ENCODE assay signal across 13 cellular contexts in the genomic region with DNA sequence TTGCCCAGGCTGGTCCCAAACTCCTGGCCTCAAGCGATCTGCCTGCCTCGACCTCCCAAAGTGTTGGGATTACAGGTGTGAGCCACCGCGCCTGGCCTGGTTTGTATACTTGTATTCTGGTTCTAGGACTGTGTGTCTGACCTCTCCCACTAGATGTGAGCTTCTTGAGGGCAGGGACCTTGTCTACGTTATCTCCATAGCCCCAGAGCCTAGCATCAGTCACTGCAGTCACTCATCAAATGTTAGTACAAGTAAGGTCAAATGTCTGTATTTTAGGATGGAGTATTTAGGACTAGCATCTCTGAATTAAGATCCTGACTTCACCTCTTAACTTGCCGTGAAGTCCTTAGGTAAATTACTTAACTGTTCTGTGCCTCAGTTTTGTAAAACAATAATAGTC. TPM values are rescaled to one million over a fixed set of nuclear protein-coding genes. Genes with fewer than 3 reads are reported as not detected.
DNase-seq lines count a peak whose midpoint lies in the region; ATAC-seq and TF ChIP-seq lines count a peak whose summit lies in the region.
"Had no signal": no experiment of that assay in that cellular context is flagged by ENCODE, and none has a peak within 500 bp of the region (broad histone marks: within the 10 kb centered on the region; RNA-seq: fewer than 3 reads in every experiment).

No MANE protein-coding gene starts in this region.

- CTCF ChIA-PET in OCI-LY7 (lab: Charles Lee; ENCODE audit: unreplicated experiment): no interaction called here

- H3K4me3 ChIP-seq in OCI-LY7 (ENCODE audit: low read depth, low read length, poor library complexity, severe bottlenecking) (peak overlapping the region; percentile 88), subcutaneous abdominal adipose tissue (ENCODE audit: low read depth in 1 of 5, low read length in 5 of 5) (peak overlapping the region in 2 of 5 donors; percentile 42 to 95), gastrocnemius medialis (no peak overlapping the region)

- peak overlapping the region; percentile 96 for H3K4me3 Mint-ChIP-seq in activated T-cell treated with anti-CD3 and anti-CD28 coated beads, Interleukin-2, amount 50 U/mL, for 24 hours

- H3K27ac ChIP-seq in OCI-LY7 (ENCODE audit: low read depth, low read length, poor library complexity, severe bottlenecking) (peak overlapping the region; percentile 66), subcutaneous abdominal adipose tissue (ENCODE audit: low read depth, low read length) (peak overlapping the region; percentile 84), gastrocnemius medialis (peak overlapping the region in 1 of 4 donors; percentile 18)
- H3K27ac ChIP-seq: WERI-Rb-1 had no signal

- H3K4me1 ChIP-seq in OCI-LY7 (ENCODE audit: insufficient read depth, low read length, poor library complexity, severe bottlenecking) (peaks cover 58% of the 10 kb centered on the region), subcutaneous abdominal adipose tissue (ENCODE audit: control insufficient read depth in 5 of 5, insufficient read depth in 5 of 5, low read length in 5 of 5) (peaks cover 1 to 46% (median 37%) of the 10 kb centered on the region in 5 donors), gastrocnemius medialis (peaks cover 10 to 14% of the 10 kb centered on the region in 2 donors)

- TF ChIP-seq CTCF in OCI-LY7 (conservative IDR thresholded peaks at IDR 0.05; ENCODE audit: low read length) (no peak), gastrocnemius medialis (IDR thresholded peaks at IDR 0.05 in 4 of 5, conservative IDR thresholded peaks at IDR 0.05 in 1 of 5) (no peak)

- H3K27ac Mint-ChIP-seq in activated T-cell treated with anti-CD3 and anti-CD28 coated beads, Interleukin-2, amount 50 U/mL, for 24 hours: peak overlapping the region; percentile 99

- no peak for TF ChIP-seq POLR2A in erythroblast (IDR thresholded peaks at IDR 0.05; ENCODE audit: low read length)
- no peak for TF ChIP-seq POLR2A in gastrocnemius medialis (IDR thresholded peaks at IDR 0.05)

- BruUV-seq in OCI-LY7 (replicated peaks; lab: Mats Ljungman, UMichigan): no TSS peak

- H3K9me3 ChIP-seq in OCI-LY7 (ENCODE audit: low read length) (no peaks in the 10 kb centered on the region), subcutaneous abdominal adipose tissue (ENCODE audit: control insufficient read depth in 5 of 5, low read length in 5 of 5) (no peaks in the 10 kb centered on the region), gastrocnemius medialis (no peaks in the 10 kb centered on the region)
- H3K9me3 ChIP-seq: transverse colon had no signal

- H3K4me2 ChIP-seq in OCI-LY7 (ENCODE audit: low read length): peak overlapping the region; percentile 93

- H3K9me3 Mint-ChIP-seq in activated T-cell treated with anti-CD3 and anti-CD28 coated beads, Interleukin-2, amount 50 U/mL, for 24 hours: no peaks in the 10 kb centered on the region

- H2AFZ ChIP-seq in OCI-LY7 (ENCODE audit: low read length): no peak overlapping the region; the same call in 1 of the 2 replicates

- peaks cover 67% of the 10 kb centered on the region for H3K36me3 Mint-ChIP-seq in activated T-cell treated with anti-CD3 and anti-CD28 coated beads, Interleukin-2, amount 50 U/mL, for 24 hours (ENCODE audit: low read depth)

- H3K9ac ChIP-seq in subcutaneous abdominal adipose tissue (ENCODE audit: low read length in 5 of 5): peak overlapping the region in 1 of 5 donors; percentile 35

- peaks cover 63% of the 10 kb centered on the region for H3K4me1 Mint-ChIP-seq in activated T-cell treated with anti-CD3 and anti-CD28 coated beads, Interleukin-2, amount 50 U/mL, for 24 hours (ENCODE audit: low read depth)

- H3K27me3 Mint-ChIP-seq in activated T-cell treated with anti-CD3 and anti-CD28 coated beads, Interleukin-2, amount 50 U/mL, for 24 hours: no peaks in the 10 kb centered on the region

- H3K27me3 ChIP-seq in subcutaneous abdominal adipose tissue (ENCODE audit: control insufficient read depth in 5 of 5, insufficient read depth in 4 of 5, low read length in 5 of 5) (no peaks in the 10 kb centered on the region), gastrocnemius medialis (no peaks in the 10 kb centered on the region)
- H3K27me3 ChIP-seq: transverse colon had no signal

- DNase-seq in activated T-cell treated with anti-CD3 and anti-CD28 coated beads, Interleukin-2, amount 50 U/mL, for 24 hours: no peak
- no peak for DNase-seq in activated T-cell treated with anti-CD3 and anti-CD28 coated beads, Interleukin-2, amount 50 U/mL, for 48 hours
- DNase-seq in OCI-LY7 (ENCODE audit: low spot score): no peak
- DNase-seq in erythroblast (lab: John Stamatoyannopoulos, UW): peak; percentile 37 to 40
- no peak for DNase-seq in gastrocnemius medialis
- DNase-seq: NCI-H1048, NCI-H524 treated with DMSO at 0.1 percent for 48 hours, Right ventricle myocardium superior, transverse colon, WERI-Rb-1 had no signal

- in situ Hi-C loops in gastrocnemius medialis (cut with MboI; ENCODE audit: low sequenced_read_pairs in 4 of 4): no loop called here

- intact Hi-C loops in OCI-LY7 (cut with micrococcal nuclease; ENCODE audit: unreplicated experiment) (no loop called here), gastrocnemius medialis (cut with DNase I; ENCODE audit: low total_unique reads) (loop anchor here (1.0 kb wide), 1 partner anchor 61 kb away; no protein-coding TSS in a partner anchor)

- ATAC-seq in HG02588 (IDR thresholded peaks at IDR 0.05; ENCODE audit: unreplicated experiment) (no peak), GM21529 (IDR thresholded peaks at IDR 0.05; ENCODE audit: unreplicated experiment) (no peak), gastrocnemius medialis (no peak)

- POLR2A ChIA-PET in OCI-LY7 (lab: Charles Lee): interaction anchor here (0.6 to 1.2 kb wide), 4 partner anchors 9 to 145 kb away, joined by 3 to 4 read pairs (median 4); no protein-coding TSS in a partner anchor

- peaks cover 59% of the 10 kb centered on the region for H3K79me2 ChIP-seq in OCI-LY7 (ENCODE audit: insufficient read depth, low read depth, low read length)

- H3K36me3 ChIP-seq in OCI-LY7 (ENCODE audit: insufficient read depth, low read length) (peaks cover 17% of the 10 kb centered on the region), subcutaneous abdominal adipose tissue (ENCODE audit: control insufficient read depth in 5 of 5, insufficient read depth in 5 of 5, low read length in 5 of 5) (peaks cover 0 to 15% (median 7%) of the 10 kb centered on the region in 5 donors), gastrocnemius medialis (peaks cover 0 to 8% of the 10 kb centered on the region in 2 donors)
- H3K36me3 ChIP-seq: transverse colon, WERI-Rb-1 had no signal

- no peaks in the 10 kb centered on the region for H4K20me1 ChIP-seq in OCI-LY7 (ENCODE audit: insufficient read depth, low read length)

- no peaks in the 10 kb centered on the region for H3K9me2 ChIP-seq in OCI-LY7 (ENCODE audit: insufficient read depth, low read length)

RNA-seq across cellular contexts. Expression of gene RILPL2, which starts 2.9 kb away (rescaled TPM):
- 3.4 and 4.0 TPM in 2 replicates for total RNA-seq in OCI-LY7 (2014; rRNA removed; shearing (Covaris generic))
- 5.5 and 6.8 TPM in 2 replicates for total RNA-seq in OCI-LY7 (2022)
- total RNA-seq in gastrocnemius medialis: 1 to 10 TPM; 1.2 to 2.0 (median 1.7) TPM

RNA-seq across cellular contexts. Expression of gene SNRNP35, which starts 24.3 kb away (rescaled TPM):
- total RNA-seq in OCI-LY7 (2014; rRNA removed; shearing (Covaris generic)): 31.3 and 43.7 TPM in 2 replicates
- 29.3 and 32.9 TPM in 2 replicates for total RNA-seq in OCI-LY7 (2022)
- total RNA-seq in gastrocnemius medialis: 10 to 100 TPM; 22.6 to 40.4 (median 23.5) TPM

RNA-seq across cellular contexts. Expression of gene KMT5A, which starts 49.7 kb away (rescaled TPM):
- total RNA-seq in OCI-LY7 (2014; rRNA removed; shearing (Covaris generic)): 87.8 and 101 TPM in 2 replicates
- total RNA-seq in OCI-LY7 (2022): 149 and 153 TPM in 2 replicates
- total RNA-seq in gastrocnemius medialis: 10 to 100 TPM; 13.4 to 25.8 (median 21.9) TPM

Comparison
In these comparisons a context has a peak if more than half of its experiments do, and no peak if none do; other contexts are left out.
1. DNase-seq: peak in erythroblast (2 of 2); none in activated T-cell treated with anti-CD3 and anti-CD28 coated beads, Interleukin-2, amount 50 U/mL, for 24 hours (single experiment), activated T-cell treated with anti-CD3 and anti-CD28 coated beads, Interleukin-2, amount 50 U/mL, for 48 hours (0 of 2), OCI-LY7 (single experiment) and gastrocnemius medialis (0 of 2).